In genomic region chr12:75977952-75978671, GRCh38 we compare ENCODE assay signal across 9 cellular contexts. TPM values are rescaled to one million over a fixed set of nuclear protein-coding genes. Genes with fewer than 3 reads are reported as not detected.
DNase-seq lines count a peak whose midpoint lies in the region; ATAC-seq, FAIRE-seq and TF ChIP-seq lines count a peak whose summit lies in the region.
"Had no signal": no experiment of that assay in that cellular context is flagged by ENCODE, and none has a peak within 500 bp of the region (broad histone marks: within the 10 kb centered on the region; RNA-seq: fewer than 3 reads in every experiment).

No MANE protein-coding gene starts in this region.

- H3K27ac ChIP-seq in left ventricle myocardium inferior (replicated peaks) (peak overlapping the region; percentile 81), gastrocnemius medialis (peak overlapping the region; percentile 50 to 71 (median 60))

- H3K4me3 Mint-ChIP-seq in activated naive CD8-positive, alpha-beta T cell treated with anti-CD3 and anti-CD28 coated beads, Interleukin-2, amount 10 ng/mL, durations not matched to agents 7 days and 5 days, result peak overlapping the region; percentile 74

- H3K27me3 ChIP-seq in BE2C (no peaks in the 10 kb centered on the region; the same call in 1 of the 2 replicates), left ventricle myocardium inferior (ENCODE audit: low read depth) (no peaks in the 10 kb centered on the region), gastrocnemius medialis (no peaks in the 10 kb centered on the region)

- H3K9me3 Mint-ChIP-seq in activated naive CD8-positive, alpha-beta T cell treated with anti-CD3 and anti-CD28 coated beads, Interleukin-2, amount 10 ng/mL, durations not matched to agents 7 days and 5 days, result no peaks in the 10 kb centered on the region
- H3K9me3 Mint-ChIP-seq: IgD-negative memory B cell had no signal

- H3K36me3 ChIP-seq in BE2C (no peaks in the 10 kb centered on the region), left ventricle myocardium inferior (no peaks in the 10 kb centered on the region), gastrocnemius medialis (no peaks in the 10 kb centered on the region)

- in situ Hi-C loops in gastrocnemius medialis (cut with MboI; ENCODE audit: low sequenced_read_pairs in 4 of 4), result no loop called here

- FAIRE-seq in D721Med (lab: Jason Lieb, UNC), result no peak

- H3K4me3 ChIP-seq in BE2C (ENCODE audit: low read depth, low read length) (no peak overlapping the region), left ventricle myocardium inferior (no peak overlapping the region), gastrocnemius medialis (no peak overlapping the region)

- POLR2A ChIA-PET in activated naive CD8-positive, alpha-beta T cell treated with anti-CD3 and anti-CD28 coated beads, Interleukin-2, amount 10 ng/mL, durations not matched to agents 7 days and 5 days (lab: Charles Lee), result interaction anchor here (0.5 to 2.8 kb wide), 8 partner anchors 9 to 520 kb away, joined by 3 to 19 read pairs (median 5); partner anchors contain the start of gene PHLDA1

- no peak for TF ChIP-seq CTCF in BE2C (IDR thresholded peaks at IDR 0.05; ENCODE audit: low read depth, low read length)
- TF ChIP-seq CTCF in left ventricle myocardium inferior (IDR thresholded peaks at IDR 0.05; ENCODE audit: borderline replicate concordance), result no peak
- no peak for TF ChIP-seq CTCF in gastrocnemius medialis (IDR thresholded peaks at IDR 0.05 in 4 of 5, conservative IDR thresholded peaks at IDR 0.05 in 1 of 5)
- TF ChIP-seq CTCF in D721Med (IDR thresholded peaks at IDR 0.05; ENCODE audit: insufficient read depth, missing control alignments), result no peak

- TF ChIP-seq POLR2A in gastrocnemius medialis (IDR thresholded peaks at IDR 0.05), result no peak

- no peaks in the 10 kb centered on the region for H3K27me3 Mint-ChIP-seq in activated naive CD8-positive, alpha-beta T cell treated with anti-CD3 and anti-CD28 coated beads, Interleukin-2, amount 10 ng/mL, durations not matched to agents 7 days and 5 days
- H3K27me3 Mint-ChIP-seq: IgD-negative memory B cell had no signal

- DNase-seq in BE2C, result peak; percentile 53
- DNase-seq in SKM-1 treated with dmso at 0.1 percent for 144 hours (lab: John Stamatoyannopoulos, UW; ENCODE audit: unreplicated experiment), result peak; percentile 74
- peak; percentile 50 for DNase-seq in activated naive CD8-positive, alpha-beta T cell treated with anti-CD3 and anti-CD28 coated beads, Interleukin-2, amount 10 ng/mL, durations not matched to agents 7 days and 5 days
- no peak for DNase-seq in left ventricle myocardium inferior
- DNase-seq in gastrocnemius medialis, result peak; percentile 19 to 40
- DNase-seq in D721Med (ENCODE audit: insufficient read length, low spot score), result no peak

- H3K4me1 Mint-ChIP-seq in activated naive CD8-positive, alpha-beta T cell treated with anti-CD3 and anti-CD28 coated beads, Interleukin-2, amount 10 ng/mL, durations not matched to agents 7 days and 5 days, result peaks cover 43% of the 10 kb centered on the region

- H3K4me1 ChIP-seq in BE2C (peaks cover 11% of the 10 kb centered on the region), left ventricle myocardium inferior (peaks cover 44% of the 10 kb centered on the region), gastrocnemius medialis (peaks cover 8 to 17% of the 10 kb centered on the region in 2 donors)

- peak overlapping the region; percentile 93 for H3K27ac Mint-ChIP-seq in activated naive CD8-positive, alpha-beta T cell treated with anti-CD3 and anti-CD28 coated beads, Interleukin-2, amount 10 ng/mL, durations not matched to agents 7 days and 5 days

- H3K36me3 Mint-ChIP-seq in activated naive CD8-positive, alpha-beta T cell treated with anti-CD3 and anti-CD28 coated beads, Interleukin-2, amount 10 ng/mL, durations not matched to agents 7 days and 5 days, result peaks cover 2% of the 10 kb centered on the region
- H3K36me3 Mint-ChIP-seq: IgD-negative memory B cell had no signal

- H3K9me3 ChIP-seq in BE2C (no peaks in the 10 kb centered on the region), left ventricle myocardium inferior (replicated peaks) (no peaks in the 10 kb centered on the region), gastrocnemius medialis (no peaks in the 10 kb centered on the region)

- ATAC-seq in GM19455 (IDR thresholded peaks at IDR 0.05; ENCODE audit: unreplicated experiment) (peak; percentile 90), HG03558 (IDR thresholded peaks at IDR 0.05; ENCODE audit: extremely low read depth, unreplicated experiment) (peak; percentile 95), gastrocnemius medialis (peak; percentile 84 to 89)
- ATAC-seq in activated naive CD8-positive, alpha-beta T cell treated with anti-CD3 and anti-CD28 coated beads, Interleukin-2, amount 10 ng/mL, durations not matched to agents 7 days and 5 days (ENCODE audit: low read depth), result peak; percentile 90

- intact Hi-C loops in left ventricle myocardium inferior (cut with micrococcal nuclease) (no loop called here), gastrocnemius medialis (cut with DNase I; ENCODE audit: low total_unique reads) (no loop called here)

RNA-seq across cellular contexts. Expression of gene PHLDA1, which starts 53.5 kb away (rescaled TPM):
- polyA plus RNA-seq in BE2C (2012; ENCODE audit: insufficient read depth, insufficient read length, low read depth), result 42.2 TPM
- 1 to 10 TPM; 5.2 to 5.8 TPM for total RNA-seq in activated naive CD8-positive, alpha-beta T cell treated with anti-CD3 and anti-CD28 coated beads, Interleukin-2, amount 10 ng/mL, durations not matched to agents 7 days and 5 days
- 22.8 TPM for total RNA-seq in left ventricle myocardium inferior
- 10 to 100 TPM in 2 of 4 donors, 1 to 10 TPM in 2; 2.4 to 32.7 (median 7.9) TPM for total RNA-seq in gastrocnemius medialis

Comparison
In these comparisons a context has a peak if more than half of its experiments do, and no peak if none do; other contexts are left out.
1. DNase-seq: peak in BE2C (single experiment), SKM-1 treated with dmso at 0.1 percent for 144 hours (single experiment), activated naive CD8-positive, alpha-beta T cell treated with anti-CD3 and anti-CD28 coated beads, Interleukin-2, amount 10 ng/mL, durations not matched to agents 7 days and 5 days (single experiment) and gastrocnemius medialis (2 of 2); none in left ventricle myocardium inferior (single experiment) and D721Med (single experiment).
2. Peak in every context shown above with its lines, with median percentiles within 50 percentile points of each other: ATAC-seq.